17 cellular contexts compared by ENCODE assay signal in genomic region chr3:57226156-57226555, GRCh38. TPM values are rescaled to one million over a fixed set of nuclear protein-coding genes. Genes with fewer than 3 reads are reported as not detected.
A peak's percentile ranks its signal among the peaks of the same experiment; 100 is the strongest.
DNase-seq lines count a peak whose midpoint lies in the region; ATAC-seq and TF ChIP-seq lines count a peak whose summit lies in the region.
"Had no signal": no experiment of that assay in that cellular context is flagged by ENCODE, and none has a peak within 500 bp of the region (broad histone marks: within the 10 kb centered on the region; RNA-seq: fewer than 3 reads in every experiment).

No MANE protein-coding gene starts in this region.

- TF ChIP-seq CTCF in brain (conservative IDR thresholded peaks at IDR 0.05) = no peak

- DNase-seq in activated CD4-positive, alpha-beta T cell treated with anti-CD3 and anti-CD28 coated beads, Interleukin-2, amount 10 ng/mL, durations not matched to agents 24 days and 14 days = no peak
- no peak for DNase-seq in activated CD4-positive, alpha-beta T cell treated with anti-CD3 and anti-CD28 coated beads for 4 hours
- peak; percentile 42 for DNase-seq in MV-4-11 (lab: John Stamatoyannopoulos, UW)
- no peak for DNase-seq in stimulated activated naive B cell treated with anti-CD40 and anti-IgM and Interleukin-4, amounts not matched to agents 10 μg/mL and 1 μg/mL and 100 μg/mL, for 72 hours
- no peak for DNase-seq in NCI-H345 (lab: John Stamatoyannopoulos, UW)
- DNase-seq in activated effector memory CD4-positive, alpha-beta T cell treated with anti-CD3 and anti-CD28 coated beads, Interleukin-2, amount 50 U/mL, for 16 hours = no peak
- DNase-seq: activated CD8-positive, alpha-beta T cell treated with anti-CD3 and anti-CD28 coated beads, Interleukin-2, amount 10 ng/mL, durations not matched to agents 7 days and 5 days; activated naive CD4-positive, alpha-beta T cell treated with anti-CD3 and anti-CD28 coated beads for 36 hours; cerebellar nuclear complex; DMS79 treated with DMSO at 0.1 percent for 48 hours; erythroblast; left ventricle myocardium inferior; NCI-H2171; occipital lobe; T-helper 17 cell had no signal

- peaks cover 5% of the 10 kb centered on the region for H3K36me3 Mint-ChIP-seq in activated CD4-positive, alpha-beta T cell treated with anti-CD3 and anti-CD28 coated beads, Interleukin-2, amount 10 ng/mL, durations not matched to agents 24 days and 14 days (ENCODE audit: low read depth)
- H3K36me3 Mint-ChIP-seq in brain = no peaks in the 10 kb centered on the region
- no peaks in the 10 kb centered on the region for H3K36me3 Mint-ChIP-seq in stimulated activated naive B cell treated with anti-CD40 and anti-IgM and Interleukin-4, amounts not matched to agents 10 μg/mL and 1 μg/mL and 100 μg/mL, for 72 hours

- no peaks in the 10 kb centered on the region for H3K27me3 Mint-ChIP-seq in activated CD4-positive, alpha-beta T cell treated with anti-CD3 and anti-CD28 coated beads, Interleukin-2, amount 10 ng/mL, durations not matched to agents 24 days and 14 days
- peaks cover 6% of the 10 kb centered on the region for H3K27me3 Mint-ChIP-seq in brain
- no peaks in the 10 kb centered on the region for H3K27me3 Mint-ChIP-seq in stimulated activated naive B cell treated with anti-CD40 and anti-IgM and Interleukin-4, amounts not matched to agents 10 μg/mL and 1 μg/mL and 100 μg/mL, for 72 hours
- H3K27me3 Mint-ChIP-seq: T-helper 17 cell had no signal

- ATAC-seq in stimulated activated naive B cell treated with anti-CD40 and anti-IgM and Interleukin-4, amounts not matched to agents 10 μg/mL and 1 μg/mL and 100 μg/mL, for 72 hours (replicated peaks) = no peak
- ATAC-seq in HG03139 (IDR thresholded peaks at IDR 0.05; ENCODE audit: unreplicated experiment) = no peak
- ATAC-seq: activated CD8-positive, alpha-beta T cell treated with anti-CD3 and anti-CD28 coated beads, Interleukin-2, amount 10 ng/mL, durations not matched to agents 7 days and 5 days; T-helper 17 cell had no signal

- intact Hi-C loops in activated CD4-positive, alpha-beta T cell treated with anti-CD3 and anti-CD28 coated beads, Interleukin-2, amount 10 ng/mL, durations not matched to agents 24 days and 14 days (cut with micrococcal nuclease) = loop anchor here (2.0 to 10.0 kb wide), 9 partner anchors 55 to 669 kb away; partner anchors contain the start of genes ARF4, CCDC66, DENND6A and PDE12

- peak overlapping the region; percentile 1 for H3K4me3 Mint-ChIP-seq in activated CD4-positive, alpha-beta T cell treated with anti-CD3 and anti-CD28 coated beads, Interleukin-2, amount 10 ng/mL, durations not matched to agents 24 days and 14 days
- H3K4me3 Mint-ChIP-seq in brain = peak overlapping the region; percentile 9 to 89 (median 70)
- peak overlapping the region in 1 of 2 donors; percentile 1 for H3K4me3 Mint-ChIP-seq in stimulated activated naive B cell treated with anti-CD40 and anti-IgM and Interleukin-4, amounts not matched to agents 10 μg/mL and 1 μg/mL and 100 μg/mL, for 72 hours

- peaks cover 17% of the 10 kb centered on the region for H3K4me1 Mint-ChIP-seq in activated CD4-positive, alpha-beta T cell treated with anti-CD3 and anti-CD28 coated beads, Interleukin-2, amount 10 ng/mL, durations not matched to agents 24 days and 14 days
- H3K4me1 Mint-ChIP-seq in brain = peaks cover 36% of the 10 kb centered on the region
- H3K4me1 Mint-ChIP-seq in stimulated activated naive B cell treated with anti-CD40 and anti-IgM and Interleukin-4, amounts not matched to agents 10 μg/mL and 1 μg/mL and 100 μg/mL, for 72 hours = peaks cover 17 to 34% of the 10 kb centered on the region in 2 donors

- H3K9me3 Mint-ChIP-seq in activated CD4-positive, alpha-beta T cell treated with anti-CD3 and anti-CD28 coated beads, Interleukin-2, amount 10 ng/mL, durations not matched to agents 24 days and 14 days = no peaks in the 10 kb centered on the region
- H3K9me3 Mint-ChIP-seq in brain = peaks cover 0 to 4% (median 0%) of the 10 kb centered on the region in 5 experiments
- no peaks in the 10 kb centered on the region for H3K9me3 Mint-ChIP-seq in stimulated activated naive B cell treated with anti-CD40 and anti-IgM and Interleukin-4, amounts not matched to agents 10 μg/mL and 1 μg/mL and 100 μg/mL, for 72 hours
- H3K9me3 Mint-ChIP-seq: activated naive CD4-positive, alpha-beta T cell treated with anti-CD3 and anti-CD28 coated beads for 36 hours had no signal

- no peak overlapping the region for H3K27ac Mint-ChIP-seq in activated CD4-positive, alpha-beta T cell treated with anti-CD3 and anti-CD28 coated beads, Interleukin-2, amount 10 ng/mL, durations not matched to agents 24 days and 14 days
- H3K27ac Mint-ChIP-seq in brain = peak overlapping the region in 2 of 5 experiments; percentile 71 to 98
- peak overlapping the region; percentile 62 for H3K27ac Mint-ChIP-seq in stimulated activated naive B cell treated with anti-CD40 and anti-IgM and Interleukin-4, amounts not matched to agents 10 μg/mL and 1 μg/mL and 100 μg/mL, for 72 hours
- H3K27ac Mint-ChIP-seq: activated CD8-positive, alpha-beta T cell treated with anti-CD3 and anti-CD28 coated beads, Interleukin-2, amount 10 ng/mL, durations not matched to agents 7 days and 5 days; activated naive CD4-positive, alpha-beta T cell treated with anti-CD3 and anti-CD28 coated beads for 36 hours had no signal

RNA-seq across cellular contexts. Expression of gene APPL1, which starts 1.4 kb away (rescaled TPM):
- total RNA-seq in activated CD4-positive, alpha-beta T cell treated with anti-CD3 and anti-CD28 coated beads, Interleukin-2, amount 10 ng/mL, durations not matched to agents 24 days and 14 days = 40.4 and 44.8 TPM in 2 replicates
- polyA plus RNA-seq in brain (ENCODE audit: insufficient read depth, low read depth, low replicate concordance) = 7.9 TPM

RNA-seq across cellular contexts. Expression of gene HESX1, which starts 26.4 kb away (rescaled TPM):
- total RNA-seq in activated CD4-positive, alpha-beta T cell treated with anti-CD3 and anti-CD28 coated beads, Interleukin-2, amount 10 ng/mL, durations not matched to agents 24 days and 14 days = 0.24 and 0.63 TPM in 2 replicates
- polyA plus RNA-seq in brain (ENCODE audit: insufficient read depth, low read depth, low replicate concordance) = 0.71 TPM
